8 cellular contexts compared by ENCODE assay signal in genomic region chr1:6108937-6109636, GRCh38.
DNase-seq lines count a peak whose midpoint lies in the region; ATAC-seq and TF ChIP-seq lines count a peak whose summit lies in the region.

No MANE protein-coding gene starts in this region.

- H2BK12ac ChIP-seq in H9 (ENCODE audit: insufficient read length, low read depth, low read length) = no peak overlapping the region

- no peak overlapping the region for H2AK5ac ChIP-seq in H9 (ENCODE audit: insufficient read length, low read length)

- no peak overlapping the region for H4K5ac ChIP-seq in H9 (ENCODE audit: insufficient read length, low read depth, low read length)

- no peak overlapping the region for H3K4ac ChIP-seq in H9 (ENCODE audit: low read depth, low read length)

- H3K23me2 ChIP-seq in H9 (ENCODE audit: insufficient read length, low read depth, low read length, poor library complexity, severe bottlenecking) = no peaks in the 10 kb centered on the region

- TF ChIP-seq CTCF in H9 (conservative IDR thresholded peaks at IDR 0.05) = peak; percentile 68

- no peak overlapping the region for H3K4me3 Mint-ChIP-seq in H9
- no peak overlapping the region for H3K4me3 Mint-ChIP-seq in activated naive CD8-positive, alpha-beta T cell treated with anti-CD3 and anti-CD28 coated beads, Interleukin-2, amount 50 U/mL, for 24 hours

- no peaks in the 10 kb centered on the region; a peak in 1 of 7 replicates for H3K36me3 Mint-ChIP-seq in H9 (ENCODE audit: insufficient read depth in 1 of 3, low read depth in 3 of 3)
- H3K36me3 Mint-ChIP-seq in activated naive CD8-positive, alpha-beta T cell treated with anti-CD3 and anti-CD28 coated beads, Interleukin-2, amount 50 U/mL, for 24 hours (ENCODE audit: low read depth) = no peaks in the 10 kb centered on the region

- peak; percentile 85 for DNase-seq in D341Med (ENCODE audit: low spot score)
- DNase-seq in H9 = peak; percentile 72
- peak; percentile 21 for DNase-seq in NCI-H526 treated with DMSO at 0.1 percent for 48 hours (lab: John Stamatoyannopoulos, UW)
- peak; percentile 55 for DNase-seq in activated naive CD8-positive, alpha-beta T cell treated with anti-CD3 and anti-CD28 coated beads, Interleukin-2, amount 50 U/mL, for 24 hours
- peak; percentile 69 for DNase-seq in kidney tubule cell (ENCODE audit: low spot score)
- DNase-seq in Ammon's horn (ENCODE audit: low spot score) = no peak
- no peak for DNase-seq in dedifferentiated amniotic fluid mesenchymal stem cell (ENCODE audit: extremely low spot score)

- 0 out of 4 replicates have a peak, but pooled peaks cover 0 to 4% of the 10 kb centered on the region in 2 experiments for H3K4me1 Mint-ChIP-seq in H9
- no peaks in the 10 kb centered on the region for H3K4me1 Mint-ChIP-seq in activated naive CD8-positive, alpha-beta T cell treated with anti-CD3 and anti-CD28 coated beads, Interleukin-2, amount 50 U/mL, for 24 hours

- no peaks in the 10 kb centered on the region for H3K4me1 ChIP-seq in H9 (ENCODE audit: insufficient read depth, low read length)

- no CpG with 5 or more reads among the region's 15 CpGs for WGBS in H9 (ENCODE audit: extremely low coverage, insufficient read length, low lambda C conversion rate)

- no peaks in the 10 kb centered on the region for H3K9me3 ChIP-seq in H9 (ENCODE audit: control insufficient read depth, low read depth, low read length)

- H3K56ac ChIP-seq in H9 (ENCODE audit: insufficient read length, low read depth, low read length) = no peak overlapping the region

- no peak overlapping the region for H4K8ac ChIP-seq in H9 (replicated peaks; ENCODE audit: insufficient read length, low read depth, low read length)

- H3K27ac Mint-ChIP-seq in H9 = no peak overlapping the region
- no peak overlapping the region for H3K27ac Mint-ChIP-seq in activated naive CD8-positive, alpha-beta T cell treated with anti-CD3 and anti-CD28 coated beads, Interleukin-2, amount 50 U/mL, for 24 hours

- H3K23ac ChIP-seq in H9 (ENCODE audit: insufficient read length, low read depth, low read length) = no peak overlapping the region

- peak; percentile 90 for ATAC-seq in activated naive CD8-positive, alpha-beta T cell treated with anti-CD3 and anti-CD28 coated beads, Interleukin-2, amount 50 U/mL, for 24 hours
- ATAC-seq in GM21619 (IDR thresholded peaks at IDR 0.05; ENCODE audit: unreplicated experiment) = no peak

- H4K91ac ChIP-seq in H9 (ENCODE audit: insufficient read length, low read depth, low read length) = no peak overlapping the region

- H2BK120ac ChIP-seq in H9 (ENCODE audit: low read depth, low read length, poor library complexity, severe bottlenecking) = no peak overlapping the region

- H3K14ac ChIP-seq in H9 (ENCODE audit: insufficient read depth, low read length) = no peak overlapping the region

- H3T11ph ChIP-seq in H9 (ENCODE audit: low read length) = no peak overlapping the region

- peaks cover 3% of the 10 kb centered on the region for H4K20me1 ChIP-seq in H9 (ENCODE audit: control insufficient read depth, insufficient read depth, insufficient read length)

- H3K27ac ChIP-seq in H9 (ENCODE audit: insufficient read length, low read depth, low read length) = no peak overlapping the region

- no peak overlapping the region for H2AFZ ChIP-seq in H9 (ENCODE audit: low read length)

- no peak overlapping the region for H3K18ac ChIP-seq in H9 (ENCODE audit: insufficient read length, low read depth, low read length)

- H2BK15ac ChIP-seq in H9 (ENCODE audit: low read depth, low read length) = no peak overlapping the region

- H3K9me3 Mint-ChIP-seq in H9 = peaks cover 3 to 6% of the 10 kb centered on the region in 2 experiments; a peak in 4 of 5 replicates
- no peaks in the 10 kb centered on the region for H3K9me3 Mint-ChIP-seq in activated naive CD8-positive, alpha-beta T cell treated with anti-CD3 and anti-CD28 coated beads, Interleukin-2, amount 50 U/mL, for 24 hours

- H3K27me3 Mint-ChIP-seq in H9 (ENCODE audit: low read depth) = peaks cover 13% of the 10 kb centered on the region
- peaks cover 19% of the 10 kb centered on the region for H3K27me3 Mint-ChIP-seq in activated naive CD8-positive, alpha-beta T cell treated with anti-CD3 and anti-CD28 coated beads, Interleukin-2, amount 50 U/mL, for 24 hours

- no peak overlapping the region for H2BK20ac ChIP-seq in H9 (ENCODE audit: low read depth, low read length, poor library complexity, severe bottlenecking)

- H3K79me1 ChIP-seq in H9 (ENCODE audit: insufficient read depth, low read depth, low read length, poor library complexity, severe bottlenecking) = no peaks in the 10 kb centered on the region

- no peak overlapping the region for H3K9ac ChIP-seq in H9 (ENCODE audit: extremely low read depth, insufficient read length, low read length)

- no peaks in the 10 kb centered on the region for H3K27me3 ChIP-seq in H9 (ENCODE audit: insufficient read depth, low read length)

- H3K79me2 ChIP-seq in H9 (ENCODE audit: insufficient read depth, low read length) = no peaks in the 10 kb centered on the region

- no peak overlapping the region for H3K4me2 ChIP-seq in H9 (ENCODE audit: insufficient read depth, insufficient read length, low read length)

- no peak overlapping the region for H2BK5ac ChIP-seq in H9 (ENCODE audit: insufficient read length, low read length)

Comparison
In these comparisons a context has a peak if more than half of its experiments do, and no peak if none do; other contexts are left out.
1. DNase-seq: peak in D341Med (single experiment), H9 (single experiment), NCI-H526 treated with DMSO at 0.1 percent for 48 hours (single experiment), activated naive CD8-positive, alpha-beta T cell treated with anti-CD3 and anti-CD28 coated beads, Interleukin-2, amount 50 U/mL, for 24 hours (single experiment) and kidney tubule cell (single experiment); none in Ammon's horn (single experiment) and dedifferentiated amniotic fluid mesenchymal stem cell (single experiment).